Comparison of ENCODE assay signal across 10 cellular contexts in genomic region chr16:57480127-57480753, GRCh38. TPM values are rescaled to one million over a fixed set of nuclear protein-coding genes. Genes with fewer than 3 reads are reported as not detected.
DNase-seq lines count a peak whose midpoint lies in the region; ATAC-seq, FAIRE-seq and TF ChIP-seq lines count a peak whose summit lies in the region.
"Had no signal": no experiment of that assay in that cellular context is flagged by ENCODE, and none has a peak within 500 bp of the region (broad histone marks: within the 10 kb centered on the region; RNA-seq: fewer than 3 reads in every experiment).

No MANE protein-coding gene starts in this region.

- FAIRE-seq in small intestine (lab: Jason Lieb, UNC), result no peak

- no peaks in the 10 kb centered on the region for H3K9me2 ChIP-seq in GM23248 (ENCODE audit: insufficient read depth)

- H3F3A ChIP-seq in GM23248 (ENCODE audit: insufficient read depth), result 0 out of 2 replicates have a peak, but pooled peaks cover 10% of the 10 kb centered on the region

- H4K20me1 ChIP-seq in GM23248 (ENCODE audit: insufficient read depth), result no peaks in the 10 kb centered on the region

- peak overlapping the region; percentile 65 for H3K4me3 ChIP-seq in GM23248
- no peak overlapping the region for H3K4me3 ChIP-seq in body of pancreas
- peak overlapping the region in 1 of 2 donors; percentile 67 for H3K4me3 ChIP-seq in small intestine (ENCODE audit: low read depth in 1 of 2, low read length in 2 of 2)

- H3K9ac ChIP-seq in GM23248, result peak overlapping the region; percentile 54

- H3K4me1 ChIP-seq in GM23248 (ENCODE audit: insufficient read depth) (peaks cover 21% of the 10 kb centered on the region), body of pancreas (peaks cover 79% of the 10 kb centered on the region), small intestine (ENCODE audit: control insufficient read depth in 2 of 2, insufficient read depth in 1 of 2, low read depth in 1 of 2, low read length in 1 of 2) (peaks cover 0 to 7% of the 10 kb centered on the region in 2 donors)

- H3K27ac ChIP-seq in GM23248 (peak overlapping the region; percentile 56), body of pancreas (peak overlapping the region; percentile 58 to 84 (median 68)), small intestine (ENCODE audit: low read depth in 1 of 2, low read length in 1 of 2) (peak overlapping the region; percentile 84 to 94)
- H3K27ac ChIP-seq: HL-60 had no signal

- peaks cover 45% of the 10 kb centered on the region for H3K79me2 ChIP-seq in GM23248 (ENCODE audit: insufficient read depth)

- H3K9me3 Mint-ChIP-seq in activated CD4-positive, alpha-beta T cell treated with anti-CD3 and anti-CD28 coated beads, Interleukin-2, amount 10 ng/mL, durations not matched to agents 7 days and 5 days, result no peaks in the 10 kb centered on the region

- H3K27me3 ChIP-seq in GM23248 (replicated peaks; ENCODE audit: insufficient read depth), result no peaks in the 10 kb centered on the region
- H3K27me3 ChIP-seq in body of pancreas, result no peaks in the 10 kb centered on the region
- H3K27me3 ChIP-seq in small intestine (ENCODE audit: control insufficient read depth in 2 of 2, insufficient read depth in 2 of 2, low read length in 2 of 2), result no peaks in the 10 kb centered on the region

- peak in 2 of 3 donors; percentile 54 to 60 for TF ChIP-seq POLR2A in body of pancreas (IDR thresholded peaks at IDR 0.05)

- in situ Hi-C loops in GM23248 (cut with MboI), result no loop called here
- in situ Hi-C loops in GM13977 (cut with MboI; ENCODE audit: low pct_unique_long_range_greater_than_20kb, low sequenced_read_pairs, unreplicated experiment), result no loop called here

- 19 to 35% methylated on average over 7 to 14 of the region's 14 CpGs for WGBS in GM23248 (ENCODE audit: low coverage in 1 of 2, low lambda C conversion rate in 2 of 2, missing lambda C conversion rate in 2 of 2), 2 experiments
- WGBS in body of pancreas, 2 donors, result 17% methylated on average over 14 of the region's 14 CpGs; no CpG with 5 or more reads in 1 of the 2 donors
- WGBS in small intestine, 3 donors, result 17 to 34% (median 33%) methylated on average over 13 to 14 of the region's 14 CpGs

- H3K9me3 ChIP-seq in GM23248 (ENCODE audit: low read depth) (no peaks in the 10 kb centered on the region), body of pancreas (no peaks in the 10 kb centered on the region), small intestine (ENCODE audit: control insufficient read depth, low read depth) (no peaks in the 10 kb centered on the region)

- H2AFZ ChIP-seq in GM23248, result peak overlapping the region; percentile 53

- H3K36me3 ChIP-seq in GM23248 (ENCODE audit: low read depth) (no peaks in the 10 kb centered on the region), body of pancreas (replicated peaks in 1 of 2; ENCODE audit: insufficient read depth in 1 of 2, low read depth in 2 of 2) (no peaks in the 10 kb centered on the region), small intestine (ENCODE audit: control insufficient read depth in 2 of 2, insufficient read depth in 2 of 2, low read length in 2 of 2) (no peaks in the 10 kb centered on the region)

- peak; percentile 93 for ATAC-seq in body of pancreas
- ATAC-seq in HG03432 (IDR thresholded peaks at IDR 0.05; ENCODE audit: unreplicated experiment), result no peak

- POLR2A ChIA-PET in activated CD4-positive, alpha-beta T cell treated with anti-CD3 and anti-CD28 coated beads, Interleukin-2, amount 10 ng/mL, durations not matched to agents 7 days and 5 days (lab: Charles Lee), result no interaction called here

- no peaks in the 10 kb centered on the region for H3K27me3 Mint-ChIP-seq in activated CD4-positive, alpha-beta T cell treated with anti-CD3 and anti-CD28 coated beads, Interleukin-2, amount 10 ng/mL, durations not matched to agents 7 days and 5 days

- intact Hi-C loops in body of pancreas (cut with DNase I), result no loop called here

- H3K36me3 Mint-ChIP-seq in activated CD4-positive, alpha-beta T cell treated with anti-CD3 and anti-CD28 coated beads, Interleukin-2, amount 10 ng/mL, durations not matched to agents 7 days and 5 days (ENCODE audit: low read depth), result no peaks in the 10 kb centered on the region

- peak overlapping the region; percentile 82 for H3K4me2 ChIP-seq in GM23248 (ENCODE audit: unreplicated experiment)

- DNase-seq in GM23248 (peak; percentile 74), body of pancreas (peak; percentile 86 to 91 (median 90)), islet precursor cell (peak; percentile 94), small intestine (peak; percentile 96), NCI-H2171 (lab: John Stamatoyannopoulos, UW) (no peak), GM13977 (ENCODE audit: low spot score) (no peak)
- no peak for DNase-seq in activated CD4-positive, alpha-beta T cell treated with anti-CD3 and anti-CD28 coated beads, Interleukin-2, amount 10 ng/mL, durations not matched to agents 7 days and 5 days
- DNase-seq: activated gamma-delta T cell had no signal

- CTCF ChIA-PET in activated CD4-positive, alpha-beta T cell treated with anti-CD3 and anti-CD28 coated beads, Interleukin-2, amount 10 ng/mL, durations not matched to agents 7 days and 5 days (lab: Charles Lee), result interaction anchor here (1.3 to 3.2 kb wide), 5 partner anchors 18 to 180 kb away, joined by 4 to 9 read pairs (median 5); partner anchors contain the start of gene POLR2C

- no peak overlapping the region for H3K4me3 Mint-ChIP-seq in activated CD4-positive, alpha-beta T cell treated with anti-CD3 and anti-CD28 coated beads, Interleukin-2, amount 10 ng/mL, durations not matched to agents 7 days and 5 days

- H3K4me1 Mint-ChIP-seq in activated CD4-positive, alpha-beta T cell treated with anti-CD3 and anti-CD28 coated beads, Interleukin-2, amount 10 ng/mL, durations not matched to agents 7 days and 5 days, result peaks cover 15% of the 10 kb centered on the region

- H3K27ac Mint-ChIP-seq in activated CD4-positive, alpha-beta T cell treated with anti-CD3 and anti-CD28 coated beads, Interleukin-2, amount 10 ng/mL, durations not matched to agents 7 days and 5 days, result no peak overlapping the region

- TF ChIP-seq CTCF in body of pancreas (IDR thresholded peaks at IDR 0.05), result no peak
- TF ChIP-seq CTCF in GM13977 (IDR thresholded peaks at IDR 0.05; ENCODE audit: extremely low read depth, insufficient read depth, missing control alignments), result no peak

RNA-seq across cellular contexts. Expression of gene DOK4, which starts 6.1 kb away (rescaled TPM):
- total RNA-seq in GM23248 (2014; rRNA removed; shearing (Covaris generic)), result 51.6 and 60.5 TPM in 2 replicates
- polyA plus RNA-seq in GM23248 (2016; fragmentation: Nextera tagmentation; extraction: Ambion mirVana), result 44.6 and 47.1 TPM in 2 replicates
- total RNA-seq in body of pancreas, result 10 to 100 TPM; 33.0 to 36.1 TPM
- 100 to 1,000 TPM in 2 of 3 donors, 10 to 100 TPM in 1; 53.0 to 135 (median 112) TPM for polyA plus RNA-seq in small intestine
- 1 to 10 TPM; 2.3 to 2.7 TPM for total RNA-seq in activated CD4-positive, alpha-beta T cell treated with anti-CD3 and anti-CD28 coated beads, Interleukin-2, amount 10 ng/mL, durations not matched to agents 7 days and 5 days

RNA-seq across cellular contexts. Expression of gene POLR2C, which starts 17.8 kb away (rescaled TPM):
- total RNA-seq in GM23248 (2014; rRNA removed; shearing (Covaris generic)), result 152 and 163 TPM in 2 replicates
- polyA plus RNA-seq in GM23248 (2016; fragmentation: Nextera tagmentation; extraction: Ambion mirVana) (39.6 and 40.0 TPM in 2 replicates), small intestine (10 to 100 TPM; 51.7 to 65.5 (median 57.3) TPM)
- 10 to 100 TPM; 34.9 to 77.3 TPM for total RNA-seq in body of pancreas
- 10 to 100 TPM; 54.0 to 55.0 TPM for total RNA-seq in activated CD4-positive, alpha-beta T cell treated with anti-CD3 and anti-CD28 coated beads, Interleukin-2, amount 10 ng/mL, durations not matched to agents 7 days and 5 days

RNA-seq across cellular contexts. Expression of gene COQ9, which starts 33.0 kb away (rescaled TPM):
- 31.5 and 41.3 TPM in 2 replicates for total RNA-seq in GM23248 (2014; rRNA removed; shearing (Covaris generic))
- polyA plus RNA-seq in GM23248 (2016; fragmentation: Nextera tagmentation; extraction: Ambion mirVana) (41.4 and 41.8 TPM in 2 replicates), small intestine (100 to 1,000 TPM in 2 of 3 donors, 10 to 100 TPM in 1; 88.0 to 177 (median 125) TPM)
- 10 to 100 TPM; 38.7 to 56.0 TPM for total RNA-seq in body of pancreas
- 10 to 100 TPM; 39.8 to 41.1 TPM for total RNA-seq in activated CD4-positive, alpha-beta T cell treated with anti-CD3 and anti-CD28 coated beads, Interleukin-2, amount 10 ng/mL, durations not matched to agents 7 days and 5 days

RNA-seq across cellular contexts. Expression of gene CIAPIN1, which starts 33.1 kb away (rescaled TPM):
- 35.7 TPM in 2 replicates for total RNA-seq in GM23248 (2014; rRNA removed; shearing (Covaris generic))
- polyA plus RNA-seq in GM23248 (2016; fragmentation: Nextera tagmentation; extraction: Ambion mirVana), result 45.1 and 55.2 TPM in 2 replicates
- total RNA-seq in body of pancreas, result 10 to 100 TPM; 13.5 to 19.4 TPM
- polyA plus RNA-seq in small intestine, result 10 to 100 TPM; 39.4 to 55.9 (median 49.6) TPM
- total RNA-seq in activated CD4-positive, alpha-beta T cell treated with anti-CD3 and anti-CD28 coated beads, Interleukin-2, amount 10 ng/mL, durations not matched to agents 7 days and 5 days, result 10 to 100 TPM; 45.8 to 61.8 TPM

RNA-seq across cellular contexts. Expression of gene CCDC102A, which starts 56.1 kb away (rescaled TPM):
- 17.7 and 20.6 TPM in 2 replicates for total RNA-seq in GM23248 (2014; rRNA removed; shearing (Covaris generic))
- polyA plus RNA-seq in GM23248 (2016; fragmentation: Nextera tagmentation; extraction: Ambion mirVana) (3.9 and 4.6 TPM in 2 replicates), small intestine (1 to 10 TPM; 1.1 to 2.8 (median 1.6) TPM)
- total RNA-seq in body of pancreas, result 10 to 100 TPM; 10.6 to 22.4 TPM
- 10 to 100 TPM in 1 of 2 experiments, 1 to 10 TPM in 1; 8.1 to 10.5 TPM for total RNA-seq in activated CD4-positive, alpha-beta T cell treated with anti-CD3 and anti-CD28 coated beads, Interleukin-2, amount 10 ng/mL, durations not matched to agents 7 days and 5 days

Comparison
In these comparisons a context has a peak if more than half of its experiments do, and no peak if none do; other contexts are left out.
1. DNase-seq: peak in GM23248 (single experiment), body of pancreas (4 of 4), islet precursor cell (single experiment) and small intestine (single experiment); none in NCI-H2171 (single experiment), activated CD4-positive, alpha-beta T cell treated with anti-CD3 and anti-CD28 coated beads, Interleukin-2, amount 10 ng/mL, durations not matched to agents 7 days and 5 days (single experiment) and GM13977 (single experiment).
2. RNA of gene DOK4, which starts 6.1 kb away (total RNA-seq): 51.6 to 60.5 TPM in GM23248 and 33.0 to 36.1 TPM in body of pancreas; 2.3 to 2.7 TPM in activated CD4-positive, alpha-beta T cell treated with anti-CD3 and anti-CD28 coated beads, Interleukin-2, amount 10 ng/mL, durations not matched to agents 7 days and 5 days; every median in the first group is over 4 times any median in the second.
3. Peak in every context shown above with its lines, with median percentiles within 50 percentile points of each other: H3K27ac ChIP-seq.